ENCODE assay signal across 15 cellular contexts in the genomic region with DNA sequence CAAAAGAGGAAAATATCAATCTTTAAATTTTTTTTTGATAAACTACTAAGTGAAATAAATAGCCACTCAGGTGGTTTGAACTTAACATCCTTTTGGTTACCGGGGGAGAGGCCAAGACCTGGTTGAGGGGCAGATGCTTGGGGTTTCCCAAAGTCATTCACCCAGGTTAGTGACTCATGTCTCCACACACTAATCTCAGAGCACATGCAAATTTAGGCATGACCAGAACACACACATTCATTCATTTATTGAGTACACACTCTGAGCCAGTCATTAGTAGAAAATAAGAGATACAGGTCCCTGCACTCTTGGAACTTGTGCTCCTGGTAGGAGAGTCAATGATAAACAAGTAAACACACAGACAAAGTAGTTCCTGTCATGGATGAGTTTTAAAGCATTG. TPM values are rescaled to one million over a fixed set of nuclear protein-coding genes. Genes with fewer than 3 reads are reported as not detected.
A peak's percentile ranks its signal among the peaks of the same experiment; 100 is the strongest.
DNase-seq lines count a peak whose midpoint lies in the region; ATAC-seq, FAIRE-seq and TF ChIP-seq lines count a peak whose summit lies in the region.
"Had no signal": no experiment of that assay in that cellular context is flagged by ENCODE, and none has a peak within 500 bp of the region (broad histone marks: within the 10 kb centered on the region; RNA-seq: fewer than 3 reads in every experiment).

No MANE protein-coding gene starts in this region.

- no peak for TF ChIP-seq EP300 in esophagus muscularis mucosa (IDR thresholded peaks at IDR 0.05)

- H2AFZ ChIP-seq in Karpas-422 (ENCODE audit: low read length) = no peak overlapping the region

- no peak for DNase-seq in activated CD4-positive, CD25-positive, alpha-beta regulatory T cell (lab: John Stamatoyannopoulos, UW)
- DNase-seq in esophagus muscularis mucosa (ENCODE audit: extremely low spot score) (peak; percentile 24), H54 (ENCODE audit: insufficient read length, low spot score) (no peak), Karpas-422 (no peak)
- no peak for DNase-seq in activated CD4-positive, alpha-beta T cell treated with anti-CD3 and anti-CD28 coated beads, Interleukin-2, amount 50 U/mL, for 4 hours
- DNase-seq: GDM1; NCI-H524 treated with DMSO at 0.1 percent for 48 hours; stimulated activated CD4-positive, alpha-beta T cell treated with anti-CD3 and anti-CD28 coated beads, Interleukin-12 subunit alpha, Interleukin-12 subunit beta, amount 100 ng/mL, for 4 hours; thyroid gland had no signal

- H3K4me1 ChIP-seq in esophagus muscularis mucosa (no peaks in the 10 kb centered on the region), Karpas-422 (ENCODE audit: low read length) (peaks cover 13% of the 10 kb centered on the region)
- H3K4me1 ChIP-seq: A549, thyroid gland had no signal

- no peak for TF ChIP-seq CTCF in esophagus muscularis mucosa (IDR thresholded peaks at IDR 0.05)

- WGBS in esophagus muscularis mucosa = 86% methylated on average over 1 of the region's 1 CpG

- H3K27me3 ChIP-seq in esophagus muscularis mucosa (no peaks in the 10 kb centered on the region), Karpas-422 (ENCODE audit: low read length) (no peaks in the 10 kb centered on the region; the same call in 1 of the 2 replicates)
- H3K27me3 ChIP-seq: thyroid gland had no signal

- no peak for FAIRE-seq in H54 (lab: Jason Lieb, UNC)
- FAIRE-seq: A549, TTC549 had no signal

- H3K4me2 ChIP-seq in Karpas-422 (ENCODE audit: low read depth, low read length, poor library complexity, severe bottlenecking) = no peak overlapping the region
- H3K4me2 ChIP-seq: A549 had no signal

- H3K4me3 ChIP-seq in esophagus muscularis mucosa (no peak overlapping the region), Karpas-422 (ENCODE audit: low read length) (no peak overlapping the region)
- H3K4me3 ChIP-seq: A549, thyroid gland had no signal

- no peaks in the 10 kb centered on the region for H3K79me2 ChIP-seq in Karpas-422 (ENCODE audit: low read length)

- peak; percentile 73 to 84 for ATAC-seq in activated CD4-positive, CD25-positive, alpha-beta regulatory T cell treated with anti-CD3 and anti-CD28 coated beads, Interleukin-2, amount 50 U/mL, for 24 hours
- ATAC-seq in GM21360 (IDR thresholded peaks at IDR 0.05; ENCODE audit: unreplicated experiment) = peak; percentile 87
- peak; percentile 73 for ATAC-seq in HG03095 (IDR thresholded peaks at IDR 0.05; ENCODE audit: unreplicated experiment)
- ATAC-seq: A549 had no signal

- H4K20me1 ChIP-seq in Karpas-422 (ENCODE audit: insufficient read depth, low read depth, low read length) = no peaks in the 10 kb centered on the region

- no peaks in the 10 kb centered on the region for H3K9me2 ChIP-seq in Karpas-422 (replicated peaks; ENCODE audit: insufficient read depth, low read length)

- no peak for TF ChIP-seq POLR2A in esophagus muscularis mucosa (IDR thresholded peaks at IDR 0.05; ENCODE audit: low read depth)
- no peak for TF ChIP-seq POLR2A in H54 (IDR thresholded peaks at IDR 0.05; ENCODE audit: low read depth, low read length)

- no peaks in the 10 kb centered on the region for H3K36me3 ChIP-seq in esophagus muscularis mucosa
- H3K36me3 ChIP-seq in Karpas-422 (ENCODE audit: insufficient read depth, low read length) = no peaks in the 10 kb centered on the region
- H3K36me3 ChIP-seq: thyroid gland had no signal

- intact Hi-C loops in esophagus muscularis mucosa (cut with DNase I) = no loop called here

- H3K9ac ChIP-seq in Karpas-422 (ENCODE audit: low read length) = no peak overlapping the region

- H3K27ac ChIP-seq in esophagus muscularis mucosa (replicated peaks in 1 of 4) (no peak overlapping the region), Karpas-422 (ENCODE audit: low read length) (no peak overlapping the region)
- H3K27ac ChIP-seq: A549, thyroid gland had no signal

- H3K9me3 ChIP-seq in esophagus muscularis mucosa (no peaks in the 10 kb centered on the region), Karpas-422 (ENCODE audit: low read length) (no peaks in the 10 kb centered on the region)
- H3K9me3 ChIP-seq: A549, thyroid gland had no signal

RNA-seq across cellular contexts. Expression of a gene that starts 7.3 kb away (rescaled TPM):
- under 1 TPM in 1 of 4 donors, not detected in 3; 0.63 TPM for total RNA-seq in esophagus muscularis mucosa
- 0.52 and 0.76 TPM in 2 replicates for total RNA-seq in Karpas-422 (2014; rRNA removed; shearing (Covaris generic); ENCODE audit: low replicate concordance)
- total RNA-seq: mesenteric fat pad had no signal

RNA-seq across cellular contexts. Expression of a gene that starts 40.4 kb away (rescaled TPM):
- total RNA-seq in esophagus muscularis mucosa = 1 to 10 TPM; 1.8 to 7.5 (median 4.2) TPM
- 8.5 and 24.4 TPM in 2 replicates for total RNA-seq in Karpas-422 (2014; rRNA removed; shearing (Covaris generic); ENCODE audit: low replicate concordance)
